Comparison of ENCODE assay signal across 13 cellular contexts in the genomic region with DNA sequence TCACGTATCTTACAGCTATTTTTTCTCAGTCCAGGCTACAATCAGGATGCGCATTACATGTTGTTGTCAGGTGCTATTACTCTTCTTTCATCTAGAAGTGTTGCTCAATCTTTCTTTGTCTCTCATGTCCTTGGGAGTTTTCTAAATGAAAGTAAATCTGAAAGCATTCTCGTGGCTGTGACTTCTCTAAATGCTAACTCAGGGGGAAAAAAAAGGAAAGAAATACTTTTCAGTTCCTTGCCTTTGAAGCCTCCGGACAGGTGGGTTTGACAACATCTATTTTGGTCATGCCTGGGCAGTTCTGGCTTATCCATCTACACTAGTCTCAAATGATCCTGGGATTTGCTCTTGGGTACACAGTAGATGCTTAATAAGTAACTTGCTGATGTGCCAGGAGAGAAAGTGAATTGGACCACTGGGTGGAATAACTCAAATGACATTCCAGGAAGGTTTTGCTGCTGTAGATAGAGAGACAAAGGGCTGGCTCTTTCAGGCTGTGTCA.
A peak's percentile ranks its signal among the peaks of the same experiment; 100 is the strongest.
DNase-seq lines count a peak whose midpoint lies in the region; ATAC-seq and TF ChIP-seq lines count a peak whose summit lies in the region.
"Had no signal": no experiment of that assay in that cellular context is flagged by ENCODE, and none has a peak within 500 bp of the region (broad histone marks: within the 10 kb centered on the region; RNA-seq: fewer than 3 reads in every experiment).

No MANE protein-coding gene starts in this region.

- H3K36me3 Mint-ChIP-seq in endodermal cell (ENCODE audit: low read depth) = no peaks in the 10 kb centered on the region
- no peaks in the 10 kb centered on the region for H3K36me3 Mint-ChIP-seq in activated CD4-positive, alpha-beta T cell treated with anti-CD3 and anti-CD28 coated beads, Interleukin-2, amount 10 ng/mL, durations not matched to agents 24 days and 14 days (ENCODE audit: low read depth)

- 86 to 90% methylated on average over 3 to 4 of the region's 4 CpGs for WGBS in endodermal cell (ENCODE audit: insufficient coverage in 1 of 2, insufficient read length in 1 of 2), 2 experiments

- in situ Hi-C loops in ACHN (cut with HindIII; ENCODE audit: low pct_ligation_motif_present, low pct_unique_long_range_greater_than_20kb, low sequenced_read_pairs) = no loop called here

- H3K4me3 ChIP-seq in endodermal cell (ENCODE audit: low read length) (no peak overlapping the region), left ventricle myocardium inferior (no peak overlapping the region)

- intact Hi-C loops in left ventricle myocardium inferior (cut with micrococcal nuclease) = no loop called here
- intact Hi-C loops in activated CD4-positive, alpha-beta T cell treated with anti-CD3 and anti-CD28 coated beads, Interleukin-2, amount 10 ng/mL, durations not matched to agents 24 days and 14 days (cut with micrococcal nuclease) = no loop called here

- H3K4me1 ChIP-seq in endodermal cell (ENCODE audit: control insufficient read depth, insufficient read depth, low read length) = no peaks in the 10 kb centered on the region
- no peaks in the 10 kb centered on the region for H3K4me1 ChIP-seq in left ventricle myocardium inferior

- H3K27me3 ChIP-seq in endodermal cell (ENCODE audit: control insufficient read depth, insufficient read depth, low read length, poor library complexity, severe bottlenecking) (no peaks in the 10 kb centered on the region), left ventricle myocardium inferior (ENCODE audit: low read depth) (no peaks in the 10 kb centered on the region)

- ATAC-seq in GM21423 (IDR thresholded peaks at IDR 0.05; ENCODE audit: unreplicated experiment) = peak; percentile 51
- ATAC-seq: left cardiac atrium had no signal

- no peak for TF ChIP-seq CTCF in endodermal cell (conservative IDR thresholded peaks at IDR 0.05)
- TF ChIP-seq CTCF in left ventricle myocardium inferior (IDR thresholded peaks at IDR 0.05; ENCODE audit: borderline replicate concordance) = no peak

- H3K9me3 ChIP-seq in endodermal cell (ENCODE audit: control insufficient read depth, low read length) (no peaks in the 10 kb centered on the region), left ventricle myocardium inferior (replicated peaks) (no peaks in the 10 kb centered on the region)

- H3K27ac ChIP-seq in endodermal cell (ENCODE audit: low read depth, low read length) = no peak overlapping the region
- no peak overlapping the region for H3K27ac ChIP-seq in left ventricle myocardium inferior (replicated peaks)

- no peak overlapping the region for H3K27ac Mint-ChIP-seq in endodermal cell
- H3K27ac Mint-ChIP-seq in activated CD4-positive, alpha-beta T cell treated with anti-CD3 and anti-CD28 coated beads, Interleukin-2, amount 10 ng/mL, durations not matched to agents 24 days and 14 days = no peak overlapping the region
- H3K27ac Mint-ChIP-seq: activated T-cell treated with anti-CD3 and anti-CD28 coated beads, Interleukin-2, amount 50 U/mL, for 24 hours had no signal

- no peak overlapping the region for H3K9ac ChIP-seq in endodermal cell (ENCODE audit: extremely low read depth, low read length, poor library complexity, severe bottlenecking)

- H3K4me1 Mint-ChIP-seq in endodermal cell = peaks cover 13% of the 10 kb centered on the region
- H3K4me1 Mint-ChIP-seq in activated CD4-positive, alpha-beta T cell treated with anti-CD3 and anti-CD28 coated beads, Interleukin-2, amount 10 ng/mL, durations not matched to agents 24 days and 14 days = peaks cover 9% of the 10 kb centered on the region

- no peaks in the 10 kb centered on the region for H3K27me3 Mint-ChIP-seq in endodermal cell (ENCODE audit: insufficient read depth)
- H3K27me3 Mint-ChIP-seq in activated CD4-positive, alpha-beta T cell treated with anti-CD3 and anti-CD28 coated beads, Interleukin-2, amount 10 ng/mL, durations not matched to agents 24 days and 14 days = no peaks in the 10 kb centered on the region
- H3K27me3 Mint-ChIP-seq: activated T-cell treated with anti-CD3 and anti-CD28 coated beads, Interleukin-2, amount 50 U/mL, for 24 hours had no signal

- DNase-seq in ACHN = peak; percentile 58
- peak; percentile 29 for DNase-seq in OCI-M1 (lab: John Stamatoyannopoulos, UW)
- peak; percentile 56 for DNase-seq in left kidney (ENCODE audit: low read depth, low spot score)
- DNase-seq in endodermal cell = no peak
- DNase-seq in COR-L47 (lab: John Stamatoyannopoulos, UW) = no peak
- no peak for DNase-seq in left ventricle myocardium inferior
- DNase-seq in activated CD4-positive, alpha-beta T cell treated with anti-CD3 and anti-CD28 coated beads, Interleukin-2, amount 10 ng/mL, durations not matched to agents 24 days and 14 days = no peak
- DNase-seq: activated T-cell treated with anti-CD3 and anti-CD28 coated beads, Interleukin-2, amount 50 U/mL, for 24 hours; effector CD4-positive, alpha-beta T cell; left cardiac atrium; NCI-H446; Right ventricle myocardium superior had no signal

- H3K36me3 ChIP-seq in endodermal cell (ENCODE audit: control insufficient read depth, insufficient read depth, low read length) (no peaks in the 10 kb centered on the region), left ventricle myocardium inferior (no peaks in the 10 kb centered on the region)

- no peaks in the 10 kb centered on the region for H3K9me3 Mint-ChIP-seq in endodermal cell
- H3K9me3 Mint-ChIP-seq in activated CD4-positive, alpha-beta T cell treated with anti-CD3 and anti-CD28 coated beads, Interleukin-2, amount 10 ng/mL, durations not matched to agents 24 days and 14 days = no peaks in the 10 kb centered on the region
- H3K9me3 Mint-ChIP-seq: activated T-cell treated with anti-CD3 and anti-CD28 coated beads, Interleukin-2, amount 50 U/mL, for 24 hours had no signal

- no peak overlapping the region for H3K4me3 Mint-ChIP-seq in endodermal cell
- no peak overlapping the region for H3K4me3 Mint-ChIP-seq in activated CD4-positive, alpha-beta T cell treated with anti-CD3 and anti-CD28 coated beads, Interleukin-2, amount 10 ng/mL, durations not matched to agents 24 days and 14 days
- H3K4me3 Mint-ChIP-seq: activated T-cell treated with anti-CD3 and anti-CD28 coated beads, Interleukin-2, amount 50 U/mL, for 24 hours had no signal

Comparison
In these comparisons a context has a peak if more than half of its experiments do, and no peak if none do; other contexts are left out.
1. DNase-seq: peak in ACHN (single experiment), OCI-M1 (single experiment) and left kidney (single experiment); none in endodermal cell (single experiment), COR-L47 (single experiment), left ventricle myocardium inferior (single experiment) and activated CD4-positive, alpha-beta T cell treated with anti-CD3 and anti-CD28 coated beads, Interleukin-2, amount 10 ng/mL, durations not matched to agents 24 days and 14 days (single experiment).